1 cellular context compared by ENCODE assay signal in the genomic region with DNA sequence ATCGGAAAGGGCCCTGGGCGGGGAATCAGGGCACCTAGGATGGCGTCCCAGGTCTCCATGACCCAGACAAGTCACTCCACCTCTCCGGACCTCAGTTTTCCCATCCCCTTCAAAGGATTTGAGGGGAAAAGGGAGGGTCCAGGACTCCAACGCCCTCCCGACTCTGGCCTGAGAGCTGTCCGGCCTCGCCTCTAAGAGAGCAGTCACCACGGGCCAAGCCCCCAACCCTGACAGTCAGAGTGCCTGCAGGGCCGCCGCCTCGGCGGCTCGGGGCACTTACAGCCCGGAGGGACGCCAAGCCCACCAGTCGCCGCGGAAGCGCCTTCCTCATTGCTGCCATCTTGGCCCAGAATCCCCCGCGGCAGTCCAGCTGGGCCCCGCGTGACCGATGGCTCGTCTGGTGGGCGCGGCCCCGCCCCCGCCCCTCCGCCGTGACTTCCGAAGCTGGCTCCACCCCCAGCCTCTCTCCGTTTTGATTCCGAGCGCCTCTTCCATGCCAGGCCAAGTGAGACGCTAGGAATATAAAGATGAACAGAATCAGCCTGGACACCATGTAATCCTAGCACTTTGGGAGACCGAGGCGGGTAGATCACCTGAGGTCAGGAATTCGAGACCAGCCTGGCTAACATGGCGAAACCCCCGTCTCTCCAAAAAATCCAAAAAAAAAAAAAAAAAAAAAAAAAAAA.
TF ChIP-seq lines count a peak whose summit lies in the region.

A gene (minus strand): TSS at position 354 of the 686 bp plus-strand sequence. CDS start 14 bp downstream, at position 340.

TF ChIP-seq in HEK293, 187 proteins besides CTCF, POLR2A, EP300 and RAD21 (continued from another document and continues in another):
- TF ChIP-seq, protein P1, sequence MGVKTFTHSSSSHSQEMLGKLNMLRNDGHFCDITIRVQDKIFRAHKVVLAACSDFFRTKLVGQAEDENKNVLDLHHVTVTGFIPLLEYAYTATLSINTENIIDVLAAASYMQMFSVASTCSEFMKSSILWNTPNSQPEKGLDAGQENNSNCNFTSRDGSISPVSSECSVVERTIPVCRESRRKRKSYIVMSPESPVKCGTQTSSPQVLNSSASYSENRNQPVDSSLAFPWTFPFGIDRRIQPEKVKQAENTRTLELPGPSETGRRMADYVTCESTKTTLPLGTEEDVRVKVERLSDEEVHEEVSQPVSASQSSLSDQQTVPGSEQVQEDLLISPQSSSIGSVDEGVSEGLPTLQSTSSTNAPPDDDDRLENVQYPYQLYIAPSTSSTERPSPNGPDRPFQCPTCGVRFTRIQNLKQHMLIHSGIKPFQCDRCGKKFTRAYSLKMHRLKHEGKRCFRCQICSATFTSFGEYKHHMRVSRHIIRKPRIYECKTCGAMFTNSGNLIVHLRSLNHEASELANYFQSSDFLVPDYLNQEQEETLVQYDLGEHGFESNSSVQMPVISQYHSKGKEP (tag by site-specific recombination; IDR thresholded peaks at IDR 0.05): no peak
- no peak for TF ChIP-seq ZSCAN16 (tag by site-specific recombination; IDR thresholded peaks at IDR 0.05)
- TF ChIP-seq ZBTB7A (tag by site-specific recombination; IDR thresholded peaks at IDR 0.05; ENCODE audit: low read depth): peak; percentile 85; the same call in 1 of the 2 replicates
- TF ChIP-seq ZNF311 (tag by site-specific recombination; IDR thresholded peaks at IDR 0.05; ENCODE audit: borderline replicate concordance): no peak
- peak; percentile 88 for TF ChIP-seq ZBTB17 (tag by site-specific recombination; IDR thresholded peaks at IDR 0.05)
- TF ChIP-seq ZNF10 (tag by site-specific recombination; IDR thresholded peaks at IDR 0.05): no peak
- TF ChIP-seq GLI4 (tag by site-specific recombination; IDR thresholded peaks at IDR 0.05): no peak
- TF ChIP-seq ZNF677 (tag by site-specific recombination; IDR thresholded peaks at IDR 0.05): no peak
- TF ChIP-seq, protein P2, sequence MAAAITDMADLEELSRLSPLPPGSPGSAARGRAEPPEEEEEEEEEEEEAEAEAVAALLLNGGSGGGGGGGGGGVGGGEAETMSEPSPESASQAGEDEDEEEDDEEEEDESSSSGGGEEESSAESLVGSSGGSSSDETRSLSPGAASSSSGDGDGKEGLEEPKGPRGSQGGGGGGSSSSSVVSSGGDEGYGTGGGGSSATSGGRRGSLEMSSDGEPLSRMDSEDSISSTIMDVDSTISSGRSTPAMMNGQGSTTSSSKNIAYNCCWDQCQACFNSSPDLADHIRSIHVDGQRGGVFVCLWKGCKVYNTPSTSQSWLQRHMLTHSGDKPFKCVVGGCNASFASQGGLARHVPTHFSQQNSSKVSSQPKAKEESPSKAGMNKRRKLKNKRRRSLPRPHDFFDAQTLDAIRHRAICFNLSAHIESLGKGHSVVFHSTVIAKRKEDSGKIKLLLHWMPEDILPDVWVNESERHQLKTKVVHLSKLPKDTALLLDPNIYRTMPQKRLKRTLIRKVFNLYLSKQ (tag by site-specific recombination; IDR thresholded peaks at IDR 0.05; ENCODE audit: borderline replicate concordance): no peak
- TF ChIP-seq MZF1 (tag by site-specific recombination; IDR thresholded peaks at IDR 0.05; ENCODE audit: borderline replicate concordance): no peak
- peak; percentile 20; the same call in 1 of the 2 replicates for TF ChIP-seq ZNF843 (tag by site-specific recombination; IDR thresholded peaks at IDR 0.05)
- TF ChIP-seq, protein P3, sequence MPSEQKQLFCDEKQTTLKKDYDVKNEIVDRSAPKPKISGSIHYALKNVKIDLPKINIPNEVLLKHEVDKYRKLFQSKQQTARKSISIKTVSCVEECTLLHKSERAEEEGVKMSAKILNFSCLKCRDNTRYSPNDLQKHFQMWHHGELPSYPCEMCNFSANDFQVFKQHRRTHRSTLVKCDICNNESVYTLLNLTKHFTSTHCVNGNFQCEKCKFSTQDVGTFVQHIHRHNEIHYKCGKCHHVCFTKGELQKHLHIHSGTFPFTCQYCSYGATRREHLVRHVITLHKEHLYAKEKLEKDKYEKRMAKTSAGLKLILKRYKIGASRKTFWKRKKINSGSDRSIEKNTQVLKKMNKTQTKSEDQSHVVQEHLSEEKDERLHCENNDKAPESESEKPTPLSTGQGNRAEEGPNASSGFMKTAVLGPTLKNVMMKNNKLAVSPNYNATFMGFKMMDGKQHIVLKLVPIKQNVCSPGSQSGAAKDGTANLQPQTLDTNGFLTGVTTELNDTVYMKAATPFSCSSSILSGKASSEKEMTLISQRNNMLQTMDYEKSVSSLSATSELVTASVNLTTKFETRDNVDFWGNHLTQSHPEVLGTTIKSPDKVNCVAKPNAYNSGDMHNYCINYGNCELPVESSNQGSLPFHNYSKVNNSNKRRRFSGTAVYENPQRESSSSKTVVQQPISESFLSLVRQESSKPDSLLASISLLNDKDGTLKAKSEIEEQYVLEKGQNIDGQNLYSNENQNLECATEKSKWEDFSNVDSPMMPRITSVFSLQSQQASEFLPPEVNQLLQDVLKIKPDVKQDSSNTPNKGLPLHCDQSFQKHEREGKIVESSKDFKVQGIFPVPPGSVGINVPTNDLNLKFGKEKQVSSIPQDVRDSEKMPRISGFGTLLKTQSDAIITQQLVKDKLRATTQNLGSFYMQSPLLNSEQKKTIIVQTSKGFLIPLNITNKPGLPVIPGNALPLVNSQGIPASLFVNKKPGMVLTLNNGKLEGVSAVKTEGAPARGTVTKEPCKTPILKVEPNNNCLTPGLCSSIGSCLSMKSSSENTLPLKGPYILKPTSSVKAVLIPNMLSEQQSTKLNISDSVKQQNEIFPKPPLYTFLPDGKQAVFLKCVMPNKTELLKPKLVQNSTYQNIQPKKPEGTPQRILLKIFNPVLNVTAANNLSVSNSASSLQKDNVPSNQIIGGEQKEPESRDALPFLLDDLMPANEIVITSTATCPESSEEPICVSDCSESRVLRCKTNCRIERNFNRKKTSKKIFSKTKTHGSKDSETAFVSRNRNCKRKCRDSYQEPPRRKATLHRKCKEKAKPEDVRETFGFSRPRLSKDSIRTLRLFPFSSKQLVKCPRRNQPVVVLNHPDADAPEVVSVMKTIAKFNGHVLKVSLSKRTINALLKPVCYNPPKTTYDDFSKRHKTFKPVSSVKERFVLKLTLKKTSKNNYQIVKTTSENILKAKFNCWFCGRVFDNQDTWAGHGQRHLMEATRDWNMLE (tag by site-specific recombination; conservative IDR thresholded peaks at IDR 0.05; ENCODE audit: low read depth): no peak
- no peak for TF ChIP-seq ZNF433 (tag by site-specific recombination; IDR thresholded peaks at IDR 0.05; ENCODE audit: low read depth)
- TF ChIP-seq ZNF221 (tag by site-specific recombination; IDR thresholded peaks at IDR 0.05; ENCODE audit: borderline replicate concordance): no peak
- TF ChIP-seq, protein P4, sequence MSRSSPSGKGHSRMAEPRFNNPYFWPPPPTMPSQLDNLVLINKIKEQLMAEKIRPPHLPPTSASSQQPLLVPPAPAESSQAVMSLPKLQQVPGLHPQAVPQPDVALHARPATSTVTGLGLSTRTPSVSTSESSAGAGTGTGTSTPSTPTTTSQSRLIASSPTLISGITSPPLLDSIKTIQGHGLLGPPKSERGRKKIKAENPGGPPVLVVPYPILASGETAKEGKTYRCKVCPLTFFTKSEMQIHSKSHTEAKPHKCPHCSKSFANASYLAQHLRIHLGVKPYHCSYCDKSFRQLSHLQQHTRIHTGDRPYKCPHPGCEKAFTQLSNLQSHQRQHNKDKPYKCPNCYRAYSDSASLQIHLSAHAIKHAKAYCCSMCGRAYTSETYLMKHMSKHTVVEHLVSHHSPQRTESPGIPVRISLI (tag by site-specific recombination; IDR thresholded peaks at IDR 0.05): no peak
- peak; percentile 96 for TF ChIP-seq ZNF76 (tag by site-specific recombination; IDR thresholded peaks at IDR 0.05; ENCODE audit: borderline replicate concordance, low read depth)
- no peak for TF ChIP-seq ZNF544 (tag by site-specific recombination; IDR thresholded peaks at IDR 0.05)
- TF ChIP-seq ZNF140 (tag by site-specific recombination; IDR thresholded peaks at IDR 0.05): no peak
- TF ChIP-seq ZIC2 (tag by site-specific recombination; IDR thresholded peaks at IDR 0.05): peak; percentile 44
- no peak for TF ChIP-seq ZNF747 (tag by site-specific recombination; IDR thresholded peaks at IDR 0.05)
- TF ChIP-seq, protein P5, sequence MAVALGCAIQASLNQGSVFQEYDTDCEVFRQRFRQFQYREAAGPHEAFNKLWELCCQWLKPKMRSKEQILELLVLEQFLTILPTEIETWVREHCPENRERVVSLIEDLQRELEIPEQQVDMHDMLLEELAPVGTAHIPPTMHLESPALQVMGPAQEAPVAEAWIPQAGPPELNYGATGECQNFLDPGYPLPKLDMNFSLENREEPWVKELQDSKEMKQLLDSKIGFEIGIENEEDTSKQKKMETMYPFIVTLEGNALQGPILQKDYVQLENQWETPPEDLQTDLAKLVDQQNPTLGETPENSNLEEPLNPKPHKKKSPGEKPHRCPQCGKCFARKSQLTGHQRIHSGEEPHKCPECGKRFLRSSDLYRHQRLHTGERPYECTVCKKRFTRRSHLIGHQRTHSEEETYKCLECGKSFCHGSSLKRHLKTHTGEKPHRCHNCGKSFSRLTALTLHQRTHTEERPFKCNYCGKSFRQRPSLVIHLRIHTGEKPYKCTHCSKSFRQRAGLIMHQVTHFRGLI (tag by site-specific recombination; IDR thresholded peaks at IDR 0.05): no peak
- TF ChIP-seq ZNF664 (tag by site-specific recombination; IDR thresholded peaks at IDR 0.05): no peak
- TF ChIP-seq ZNF837 (tag by site-specific recombination; IDR thresholded peaks at IDR 0.05): no peak
- TF ChIP-seq, protein P6, sequence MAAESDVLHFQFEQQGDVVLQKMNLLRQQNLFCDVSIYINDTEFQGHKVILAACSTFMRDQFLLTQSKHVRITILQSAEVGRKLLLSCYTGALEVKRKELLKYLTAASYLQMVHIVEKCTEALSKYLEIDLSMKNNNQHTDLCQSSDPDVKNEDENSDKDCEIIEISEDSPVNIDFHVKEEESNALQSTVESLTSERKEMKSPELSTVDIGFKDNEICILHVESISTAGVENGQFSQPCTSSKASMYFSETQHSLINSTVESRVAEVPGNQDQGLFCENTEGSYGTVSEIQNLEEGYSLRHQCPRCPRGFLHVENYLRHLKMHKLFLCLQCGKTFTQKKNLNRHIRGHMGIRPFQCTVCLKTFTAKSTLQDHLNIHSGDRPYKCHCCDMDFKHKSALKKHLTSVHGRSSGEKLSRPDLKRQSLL (tag by site-specific recombination; IDR thresholded peaks at IDR 0.05): no peak
- peak; percentile 92 for TF ChIP-seq YY2 (tag by site-specific recombination; IDR thresholded peaks at IDR 0.05)
- TF ChIP-seq ZNF610 (tag by site-specific recombination; IDR thresholded peaks at IDR 0.05; ENCODE audit: borderline replicate concordance): no peak
- TF ChIP-seq ZNF529 (tag by site-specific recombination; IDR thresholded peaks at IDR 0.05; ENCODE audit: insufficient replicate concordance): no peak
- TF ChIP-seq ZNF292 (tag by site-specific recombination; IDR thresholded peaks at IDR 0.05; ENCODE audit: borderline replicate concordance, low read depth): no peak
- no peak for TF ChIP-seq ZNF626 (tag by site-specific recombination; IDR thresholded peaks at IDR 0.05)
- TF ChIP-seq KLF8 (tag by site-specific recombination; IDR thresholded peaks at IDR 0.05): peak; percentile 90
- TF ChIP-seq ZNF561 (tag by site-specific recombination; IDR thresholded peaks at IDR 0.05; ENCODE audit: borderline replicate concordance): 0 out of 2 replicates have a peak, but pooled peaks have one; percentile 40
- TF ChIP-seq ZNF654 (tag by site-specific recombination; IDR thresholded peaks at IDR 0.05; ENCODE audit: low read depth): no peak
- no peak for TF ChIP-seq TRIM28 (IDR thresholded peaks at IDR 0.05; ENCODE audit: borderline replicate concordance, low read length)
- TF ChIP-seq, protein P7, sequence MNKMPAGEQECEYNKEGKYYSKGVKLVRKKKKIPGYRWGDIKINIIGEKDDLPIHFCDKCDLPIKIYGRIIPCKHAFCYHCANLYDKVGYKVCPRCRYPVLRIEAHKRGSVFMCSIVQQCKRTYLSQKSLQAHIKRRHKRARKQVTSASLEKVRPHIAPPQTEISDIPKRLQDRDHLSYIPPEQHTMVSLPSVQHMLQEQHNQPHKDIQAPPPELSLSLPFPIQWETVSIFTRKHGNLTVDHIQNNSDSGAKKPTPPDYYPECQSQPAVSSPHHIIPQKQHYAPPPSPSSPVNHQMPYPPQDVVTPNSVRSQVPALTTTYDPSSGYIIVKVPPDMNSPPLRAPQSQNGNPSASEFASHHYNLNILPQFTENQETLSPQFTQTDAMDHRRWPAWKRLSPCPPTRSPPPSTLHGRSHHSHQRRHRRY (tag by site-specific recombination; IDR thresholded peaks at IDR 0.05): no peak
- no peak for TF ChIP-seq ZNF530 (tag by site-specific recombination; IDR thresholded peaks at IDR 0.05; ENCODE audit: low read depth)
- TF ChIP-seq ZNF416 (tag by site-specific recombination; IDR thresholded peaks at IDR 0.05): no peak
- TF ChIP-seq OSR2 (tag by site-specific recombination; IDR thresholded peaks at IDR 0.05): no peak
- no peak for TF ChIP-seq ZNF23 (tag by site-specific recombination; IDR thresholded peaks at IDR 0.05; ENCODE audit: borderline replicate concordance)
- no peak for TF ChIP-seq ZNF157 (tag by site-specific recombination; IDR thresholded peaks at IDR 0.05)
- TF ChIP-seq ZNF426 (tag by site-specific recombination; IDR thresholded peaks at IDR 0.05): no peak
- no peak for TF ChIP-seq SCRT1 (tag by site-specific recombination; IDR thresholded peaks at IDR 0.05; ENCODE audit: borderline replicate concordance)
- TF ChIP-seq ZNF335 (tag by site-specific recombination; conservative IDR thresholded peaks at IDR 0.05): peak; percentile 98
- peak; percentile 33; the same call in 1 of the 2 replicates for TF ChIP-seq KLF7 (tag by site-specific recombination; IDR thresholded peaks at IDR 0.05; ENCODE audit: borderline replicate concordance)
- TF ChIP-seq, protein P8, sequence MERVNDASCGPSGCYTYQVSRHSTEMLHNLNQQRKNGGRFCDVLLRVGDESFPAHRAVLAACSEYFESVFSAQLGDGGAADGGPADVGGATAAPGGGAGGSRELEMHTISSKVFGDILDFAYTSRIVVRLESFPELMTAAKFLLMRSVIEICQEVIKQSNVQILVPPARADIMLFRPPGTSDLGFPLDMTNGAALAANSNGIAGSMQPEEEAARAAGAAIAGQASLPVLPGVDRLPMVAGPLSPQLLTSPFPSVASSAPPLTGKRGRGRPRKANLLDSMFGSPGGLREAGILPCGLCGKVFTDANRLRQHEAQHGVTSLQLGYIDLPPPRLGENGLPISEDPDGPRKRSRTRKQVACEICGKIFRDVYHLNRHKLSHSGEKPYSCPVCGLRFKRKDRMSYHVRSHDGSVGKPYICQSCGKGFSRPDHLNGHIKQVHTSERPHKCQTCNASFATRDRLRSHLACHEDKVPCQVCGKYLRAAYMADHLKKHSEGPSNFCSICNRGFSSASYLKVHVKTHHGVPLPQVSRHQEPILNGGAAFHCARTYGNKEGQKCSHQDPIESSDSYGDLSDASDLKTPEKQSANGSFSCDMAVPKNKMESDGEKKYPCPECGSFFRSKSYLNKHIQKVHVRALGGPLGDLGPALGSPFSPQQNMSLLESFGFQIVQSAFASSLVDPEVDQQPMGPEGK (tag by site-specific recombination; IDR thresholded peaks at IDR 0.05): peak; percentile 83
- TF ChIP-seq ZNF175 (tag by site-specific recombination; IDR thresholded peaks at IDR 0.05): no peak
- TF ChIP-seq, protein P9, sequence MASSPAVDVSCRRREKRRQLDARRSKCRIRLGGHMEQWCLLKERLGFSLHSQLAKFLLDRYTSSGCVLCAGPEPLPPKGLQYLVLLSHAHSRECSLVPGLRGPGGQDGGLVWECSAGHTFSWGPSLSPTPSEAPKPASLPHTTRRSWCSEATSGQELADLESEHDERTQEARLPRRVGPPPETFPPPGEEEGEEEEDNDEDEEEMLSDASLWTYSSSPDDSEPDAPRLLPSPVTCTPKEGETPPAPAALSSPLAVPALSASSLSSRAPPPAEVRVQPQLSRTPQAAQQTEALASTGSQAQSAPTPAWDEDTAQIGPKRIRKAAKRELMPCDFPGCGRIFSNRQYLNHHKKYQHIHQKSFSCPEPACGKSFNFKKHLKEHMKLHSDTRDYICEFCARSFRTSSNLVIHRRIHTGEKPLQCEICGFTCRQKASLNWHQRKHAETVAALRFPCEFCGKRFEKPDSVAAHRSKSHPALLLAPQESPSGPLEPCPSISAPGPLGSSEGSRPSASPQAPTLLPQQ (tag by site-specific recombination; IDR thresholded peaks at IDR 0.05): peak; percentile 85
